Comparison of ENCODE assay signal across 15 cellular contexts in the genomic region with DNA sequence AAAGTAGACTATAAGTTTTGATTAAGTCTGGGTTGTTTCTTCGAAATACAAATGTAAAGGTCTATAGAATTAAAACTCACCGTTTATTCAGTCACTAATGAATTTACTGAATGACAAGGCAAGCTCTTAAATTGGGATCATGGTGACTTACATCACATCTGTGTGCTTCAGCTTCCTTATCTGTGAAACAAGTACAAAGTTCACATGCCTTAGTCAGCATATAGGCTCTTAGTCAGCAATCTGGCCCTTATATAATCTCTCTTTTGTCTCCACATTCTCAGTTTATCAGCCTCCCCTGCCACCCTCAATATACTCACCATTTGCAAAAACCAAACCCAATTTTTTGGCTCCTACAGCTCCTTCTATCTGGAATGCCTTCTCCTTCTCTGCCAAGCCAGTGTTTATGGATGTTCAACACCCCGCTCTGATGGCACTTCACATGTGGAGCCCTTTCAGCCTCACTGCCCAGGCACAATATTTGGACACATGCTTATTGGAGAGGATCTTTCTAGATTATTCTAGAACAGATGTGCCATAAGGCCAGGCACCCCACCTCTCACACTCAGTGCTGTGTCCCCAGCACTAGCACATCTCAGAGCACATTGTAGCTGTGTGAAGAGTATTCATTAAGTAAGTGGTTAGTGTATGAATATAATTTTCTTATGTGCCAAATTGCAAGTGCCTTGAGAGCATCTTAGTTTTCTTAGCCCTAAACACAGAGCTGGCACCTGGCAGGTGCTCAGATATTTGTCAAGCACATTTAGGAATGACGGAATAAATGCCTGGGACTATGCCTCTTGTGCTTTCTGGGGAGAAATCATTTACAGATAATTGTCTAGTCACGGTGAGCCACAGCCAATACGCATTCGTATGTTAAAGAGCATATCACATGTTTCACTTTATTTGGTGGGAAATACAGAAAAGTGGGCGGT. TPM values are rescaled to one million over a fixed set of nuclear protein-coding genes. Genes with fewer than 3 reads are reported as not detected.
DNase-seq lines count a peak whose midpoint lies in the region; ATAC-seq, FAIRE-seq and TF ChIP-seq lines count a peak whose summit lies in the region.
"Had no signal": no experiment of that assay in that cellular context is flagged by ENCODE, and none has a peak within 500 bp of the region (broad histone marks: within the 10 kb centered on the region; RNA-seq: fewer than 3 reads in every experiment).

No MANE protein-coding gene starts in this region.

- H3K4me1 ChIP-seq in GM12878 (ENCODE audit: control insufficient read depth, insufficient read depth, low read length), result no peaks in the 10 kb centered on the region
- no peaks in the 10 kb centered on the region for H3K4me1 ChIP-seq in vagina

- TF ChIP-seq CTCF in GM12878 (IDR thresholded peaks at IDR 0.05 in 2 of 3, conservative IDR thresholded peaks at IDR 0.05 in 1 of 3; ENCODE audit: control insufficient read depth in 2 of 3, extremely low read depth in 1 of 3, insufficient read depth in 1 of 3, low read depth in 3 of 3, low read length in 3 of 3), result no peak
- TF ChIP-seq CTCF in vagina (IDR thresholded peaks at IDR 0.05), result no peak

- H3K9ac ChIP-seq in GM12878 (ENCODE audit: control insufficient read depth, insufficient read depth, low read length), result no peak overlapping the region

- TF ChIP-seq EP300 in GM12878 (IDR thresholded peaks at IDR 0.05; ENCODE audit: borderline replicate concordance in 1 of 2, control insufficient read depth in 1 of 2, low read depth in 2 of 2, low read length in 2 of 2), result no peak

- DNase-seq in DMS53 (lab: John Stamatoyannopoulos, UW) (peak; percentile 76), LoVo (ENCODE audit: low spot score) (peak; percentile 91), GM12878 (ENCODE audit: low read depth, low spot score) (no peak), NCI-H187 (lab: John Stamatoyannopoulos, UW) (no peak), vagina (ENCODE audit: extremely low spot score in 2 of 2) (no peak)
- DNase-seq: activated B cell treated with CpG ODN at 0.5 μM for 24 hours; activated T-cell treated with anti-CD3 and anti-CD28 coated beads, Interleukin-2, amount 50 U/mL, for 4 hours; aorta; KG1; NCI-H2171; Peyer's patch had no signal

- TF ChIP-seq POLR2A in GM12878 (IDR thresholded peaks at IDR 0.05; ENCODE audit: low read depth, low read length) (no peak), vagina (IDR thresholded peaks at IDR 0.05) (no peak)

- 36% methylated on average over 8 of the region's 8 CpGs for WGBS in GM12878 (ENCODE audit: insufficient coverage, insufficient replicate concordance, low lambda C conversion rate, missing lambda C conversion rate)

- no peaks in the 10 kb centered on the region for H3K36me3 ChIP-seq in GM12878 (ENCODE audit: control insufficient read depth in 2 of 2, insufficient read depth in 2 of 2, low read length in 1 of 2)
- H3K36me3 ChIP-seq in vagina, result no peaks in the 10 kb centered on the region
- H3K36me3 ChIP-seq: Peyer's patch had no signal

- RAD21 ChIA-PET in GM12878 (lab: Charles Lee; ENCODE audit: unreplicated experiment), result no interaction called here

- FAIRE-seq in GM12878 (lab: Jason Lieb, UNC) (no peak), islet of Langerhans (lab: Jason Lieb, UNC) (peak; percentile 97)
- FAIRE-seq: H54 had no signal

- in situ Hi-C loops in GM12878 (cut with MboI), result no loop called here

- POLR2A ChIA-PET in GM12878 (lab: Charles Lee), result no interaction called here

- intact Hi-C loops in GM12878 (cut with micrococcal nuclease; ENCODE audit: unreplicated experiment), result no loop called here
- intact Hi-C loops in vagina (cut with DNase I), result no loop called here

- H3K27ac ChIP-seq in GM12878 (ENCODE audit: control insufficient read depth, insufficient read depth) (no peak overlapping the region), vagina (no peak overlapping the region)

- TF ChIP-seq RAD21 in GM12878 (IDR thresholded peaks at IDR 0.05; ENCODE audit: insufficient read depth, low read depth, low read length), result no peak

- H3K4me2 ChIP-seq in GM12878 (ENCODE audit: control insufficient read depth, insufficient read depth), result no peak overlapping the region

- H4K20me1 ChIP-seq in GM12878 (ENCODE audit: control insufficient read depth, insufficient read depth), result no peaks in the 10 kb centered on the region

- SMC1A ChIA-PET in GM12878 (lab: Charles Lee; ENCODE audit: uncharacterized antibody, unreplicated experiment), result no interaction called here

- CTCF ChIA-PET in GM12878 (lab: Yijun Ruan, JAX), result interaction anchor here (0.6 kb wide), 1 partner anchor 132 kb away, joined by 3 read pairs; no protein-coding TSS in a partner anchor

- H3K4me3 ChIP-seq in GM12878 (no peak overlapping the region), vagina (no peak overlapping the region)
- H3K4me3 ChIP-seq: Peyer's patch had no signal

- H3K9me3 ChIP-seq in GM12878 (replicated peaks; ENCODE audit: control insufficient read depth, insufficient read depth, low read length) (no peaks in the 10 kb centered on the region), vagina (no peaks in the 10 kb centered on the region)
- H3K9me3 ChIP-seq: Peyer's patch had no signal

- H3K79me2 ChIP-seq in GM12878 (ENCODE audit: control insufficient read depth, insufficient read depth, low read length), result no peaks in the 10 kb centered on the region

- no peak overlapping the region for H2AFZ ChIP-seq in GM12878 (ENCODE audit: control insufficient read depth, low read depth, low read length)

- no peak for ATAC-seq in GM12878
- no peak for ATAC-seq in HG03457 (IDR thresholded peaks at IDR 0.05; ENCODE audit: unreplicated experiment)
- ATAC-seq in HG02885 (IDR thresholded peaks at IDR 0.05; ENCODE audit: poor library complexity, unreplicated experiment), result no peak
- ATAC-seq: activated T-cell treated with anti-CD3 and anti-CD28 coated beads, Interleukin-2, amount 50 U/mL, for 4 hours had no signal

- peaks cover 0 to 4% of the 10 kb centered on the region in 2 experiments; a peak in 2 of 4 replicates for H3K27me3 ChIP-seq in GM12878 (replicated peaks in 1 of 2; ENCODE audit: control insufficient read depth in 2 of 2, insufficient read depth in 2 of 2, low read length in 1 of 2)
- no peaks in the 10 kb centered on the region for H3K27me3 ChIP-seq in vagina
- H3K27me3 ChIP-seq: Peyer's patch had no signal

- no TSS peak for BruUV-seq in GM12878 (replicated peaks; lab: Mats Ljungman, UMichigan)

TF ChIP-seq in GM12878, 131 proteins besides CTCF, POLR2A, EP300 and RAD21:
- TF ChIP-seq BACH1 (IDR thresholded peaks at IDR 0.05; ENCODE audit: borderline replicate concordance), result peak; percentile 85; the same call in 1 of the 2 replicates
- no peak for TF ChIP-seq CEBPB (IDR thresholded peaks at IDR 0.05; ENCODE audit: borderline replicate concordance in 1 of 2, low read depth in 2 of 2, low read length in 2 of 2)
TF ChIP-seq in GM12878: peak in this region for 1.

RNA-seq across cellular contexts. Expression of a gene that starts 9.8 kb away (rescaled TPM):
- 0.13 and 0.24 TPM in 2 replicates for total RNA-seq in GM12878 (2013; cell fraction: nucleolus; rRNA removed)
- not detected in 2 replicates for total RNA-seq in GM12878 (2014; rRNA removed)
- not detected in 2 replicates for total RNA-seq in GM12878 (2014; rRNA removed; fragmentation: Illumina TruSeq; extraction: Trizol)
- total RNA-seq in GM12878 (2021), result 0.48 and 0.77 TPM in 2 replicates
- polyA plus RNA-seq in GM12878 (2011; ENCODE audit: low read depth), result 0.73 TPM
- polyA plus RNA-seq in GM12878 (2011; rRNA removed), result 0.08 and 0.12 TPM in 2 replicates
- 0.03 and 0.05 TPM in 2 replicates for polyA plus RNA-seq in GM12878 (2011; cell fraction: cytosol; rRNA removed)
- 0.12 and 0.38 TPM in 2 replicates for polyA plus RNA-seq in GM12878 (2011; cell fraction: nucleus; rRNA removed)
- 0.44 and 0.81 TPM in 2 replicates for polyA plus RNA-seq in GM12878 (2012)
- polyA plus RNA-seq in GM12878 (2014; fragmentation: Illumina TruSeq; extraction: Trizol), result not detected in 2 replicates
- polyA plus RNA-seq in GM12878 (2014; fragmentation: Nextera tagmentation; extraction: Ambion mirVana), result 1 to 10 TPM in 1 of 2 experiments, under 1 TPM in 1; 0.05 to 1.7 TPM
- not detected in 2 replicates for polyA plus RNA-seq in GM12878 (2014; rRNA removed)
- 1 to 10 TPM; 1.6 to 2.2 TPM for polyA plus RNA-seq in GM12878 (2016; fragmentation: Nextera tagmentation; extraction: Ambion mirVana)
- 0.10 TPM in 1 of 2 replicates, not detected in the other for polyA minus RNA-seq in GM12878 (2011; rRNA and poly(A)+ RNA removed)
- polyA minus RNA-seq in GM12878 (2011; cell fraction: cytosol; rRNA and poly(A)+ RNA removed), result 0.67 and 5.0 TPM in 2 replicates
- polyA minus RNA-seq in GM12878 (2011; cell fraction: nucleus; rRNA and poly(A)+ RNA removed), result 0.48 and 0.77 TPM in 2 replicates
- 152 TPM for total RNA-seq in vagina
- total RNA-seq: activated B cell treated with CpG ODN at 0.5 μM for 24 hours had no signal

Comparison
In these comparisons a context has a peak if more than half of its experiments do, and no peak if none do; other contexts are left out.
1. DNase-seq: peak in DMS53 (single experiment) and LoVo (single experiment); none in GM12878 (single experiment), NCI-H187 (0 of 2) and vagina (0 of 2).
2. RNA of a gene that starts 9.8 kb away (total RNA-seq): 152 TPM in vagina (single experiment); 0.13 to 0.77 TPM in GM12878; every median in the first group is over 10 times any median in the second.